36 cellular contexts compared by ENCODE assay signal in the genomic region with DNA sequence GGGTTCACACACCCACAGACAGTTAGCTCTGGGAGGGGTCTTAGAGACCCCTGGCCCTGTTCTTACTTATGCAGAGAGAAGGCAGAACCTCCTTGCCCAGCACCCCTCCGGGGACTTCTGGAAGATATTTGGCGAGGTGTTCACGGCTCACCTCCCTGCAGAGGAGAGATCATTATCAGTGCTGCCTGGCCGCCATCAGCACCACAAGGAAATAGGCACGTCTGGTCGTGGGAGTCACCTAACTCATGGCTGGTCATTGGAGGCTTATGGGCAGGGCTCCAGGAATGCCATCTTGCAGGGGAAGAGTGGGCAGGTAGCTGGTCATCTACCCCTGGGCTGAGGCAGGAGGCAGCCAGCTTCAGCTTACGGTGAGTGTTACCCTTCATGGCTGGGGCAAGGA.
"Had no signal": no experiment of that assay in that cellular context is flagged by ENCODE, and none has a peak within 500 bp of the region (broad histone marks: within the 10 kb centered on the region; RNA-seq: fewer than 3 reads in every experiment).

No MANE protein-coding gene starts in this region.

- H3K4me3 ChIP-seq: K562, Peyer's patch, SJSA1 had no signal

- H3K36me3 ChIP-seq: brain microvascular endothelial cell, Peyer's patch, SJSA1 had no signal

- H3K27me3 ChIP-seq: Peyer's patch, SJSA1 had no signal

- H3K4me1 ChIP-seq: Peyer's patch had no signal

- H3K9me3 ChIP-seq: Peyer's patch, SJSA1 had no signal

- DNase-seq: activated B cell treated with CpG ODN at 0.5 μM for 24 hours; activated CD4-positive, alpha-beta memory T cell treated with anti-CD3 and anti-CD28 coated beads, Interleukin-2, amount 10 ng/mL, durations not matched to agents 7 days and 5 days; activated CD4-positive, alpha-beta T cell treated with anti-CD3 and anti-CD28 coated beads for 1 hour; activated CD4-positive, alpha-beta T cell treated with anti-CD3 and anti-CD28 coated beads for 48 hours; activated CD8-positive, alpha-beta memory T cell treated with anti-CD3 and anti-CD28 coated beads for 24 hours; activated CD8-positive, alpha-beta memory T cell treated with anti-CD3 and anti-CD28 coated beads, Interleukin-2, amount 10 ng/mL, durations not matched to agents 7 days and 5 days; activated CD8-positive, alpha-beta memory T cell treated with anti-CD3 and anti-CD28 coated beads, Interleukin-2, amount 50 U/mL, for 48 hours; activated effector memory CD4-positive, alpha-beta T cell treated with Interleukin-2 at 50 U/mL for 16 hours; activated naive CD4-positive, alpha-beta T cell treated with anti-CD3 and anti-CD28 coated beads, Interleukin-2, amount 50 U/mL, for 16 hours; activated naive CD8-positive, alpha-beta T cell treated with anti-CD3 and anti-CD28 coated beads for 36 hours; activated T-cell treated with anti-CD3 and anti-CD28 coated beads, Interleukin-2, amount 50 U/mL, for 48 hours; amniotic stem cell; aorta; brain microvascular endothelial cell; MM.1S; MV-4-11; NCI-H1092 treated with DMSO at 0.1 percent for 48 hours; NCI-H1417; NCI-H146; NCI-H187; NCI-H2081; NCI-H510A; NCI-H526; NCI-H748 treated with DMSO at 0.1 percent for 48 hours; NK-92 treated with Interleukin-12 subunit alpha and Interleukin-12 subunit beta, amount 100 ng/mL, for 24 hours; PC-3; Peyer's patch; RPMI8226; SHP77 treated with DMSO at 0.1 percent for 48 hours; SW 1271; T-helper 1 cell; T-helper 2 cell; T-helper 9 cell had no signal

- H3K27ac ChIP-seq: brain microvascular endothelial cell, Peyer's patch, SJSA1, VCaP had no signal

- FAIRE-seq: K562 had no signal
